Comparison of ENCODE assay signal across 14 cellular contexts in genomic region chr22:24141586-24141985, GRCh38. TPM values are rescaled to one million over a fixed set of nuclear protein-coding genes. Genes with fewer than 3 reads are reported as not detected.
DNase-seq lines count a peak whose midpoint lies in the region; ATAC-seq and TF ChIP-seq lines count a peak whose summit lies in the region.
"Had no signal": no experiment of that assay in that cellular context is flagged by ENCODE, and none has a peak within 500 bp of the region (broad histone marks: within the 10 kb centered on the region; RNA-seq: fewer than 3 reads in every experiment).

No MANE protein-coding gene starts in this region.

- H3K27me3 ChIP-seq in upper lobe of right lung: no peaks in the 10 kb centered on the region
- H3K27me3 ChIP-seq: colonic mucosa had no signal

- H3K4me1 Mint-ChIP-seq in activated T-helper 17 cell treated with anti-CD3 and anti-CD28 coated beads, Interleukin-2, amount 50 U/mL, for 72 hours: peaks cover 30% of the 10 kb centered on the region

- H3K9me3 Mint-ChIP-seq in activated T-helper 17 cell treated with anti-CD3 and anti-CD28 coated beads, Interleukin-2, amount 50 U/mL, for 72 hours: no peaks in the 10 kb centered on the region

- H3K36me3 ChIP-seq in upper lobe of right lung: no peaks in the 10 kb centered on the region
- H3K36me3 ChIP-seq: colonic mucosa had no signal

- H3K9me3 ChIP-seq in upper lobe of right lung: no peaks in the 10 kb centered on the region
- H3K9me3 ChIP-seq: colonic mucosa had no signal

- H3K4me3 ChIP-seq in AG10803 (ENCODE audit: low read length) (no peak overlapping the region), upper lobe of right lung (no peak overlapping the region)
- H3K4me3 ChIP-seq: colonic mucosa had no signal

- no peak overlapping the region for H3K27ac ChIP-seq in upper lobe of right lung
- H3K27ac ChIP-seq: colonic mucosa had no signal

- peak overlapping the region; percentile 86 for H3K27ac Mint-ChIP-seq in activated T-helper 17 cell treated with anti-CD3 and anti-CD28 coated beads, Interleukin-2, amount 50 U/mL, for 72 hours
- H3K27ac Mint-ChIP-seq: B cell, progenitor cell of endocrine pancreas had no signal

- intact Hi-C loops in upper lobe of right lung (cut with DNase I): no loop called here

- DNase-seq in AG10803 (ENCODE audit: low read depth) (peak; percentile 31), HPDE6-E6E7 (ENCODE audit: extremely low spot score) (peak; percentile 54), kidney tubule cell (ENCODE audit: low spot score) (peak; percentile 61), upper lobe of right lung (no peak)
- DNase-seq: activated CD4-positive, CD25-positive, alpha-beta regulatory T cell; colonic mucosa; NCI-H774 had no signal

- peak; percentile 89 for ATAC-seq in activated T-helper 17 cell treated with anti-CD3 and anti-CD28 coated beads, Interleukin-2, amount 50 U/mL, for 72 hours (replicated peaks)
- ATAC-seq in GM18861 (IDR thresholded peaks at IDR 0.05; ENCODE audit: unreplicated experiment) (no peak), HG03025 (IDR thresholded peaks at IDR 0.05; ENCODE audit: low FRiP score, unreplicated experiment) (no peak), upper lobe of right lung (no peak), HG03135 (IDR thresholded peaks at IDR 0.05; ENCODE audit: unreplicated experiment) (no peak)
- ATAC-seq: HepG2 had no signal

- H3K27me3 Mint-ChIP-seq in activated T-helper 17 cell treated with anti-CD3 and anti-CD28 coated beads, Interleukin-2, amount 50 U/mL, for 72 hours: no peaks in the 10 kb centered on the region
- H3K27me3 Mint-ChIP-seq: B cell, progenitor cell of endocrine pancreas had no signal

- peaks cover 29% of the 10 kb centered on the region for H3K36me3 Mint-ChIP-seq in activated T-helper 17 cell treated with anti-CD3 and anti-CD28 coated beads, Interleukin-2, amount 50 U/mL, for 72 hours (ENCODE audit: low read depth)

- TF ChIP-seq CTCF in AG10803 (conservative IDR thresholded peaks at IDR 0.05; ENCODE audit: low read length) (no peak), upper lobe of right lung (IDR thresholded peaks at IDR 0.05) (no peak)

- peaks cover 60% of the 10 kb centered on the region for H3K4me1 ChIP-seq in upper lobe of right lung

- H3K4me3 Mint-ChIP-seq in activated T-helper 17 cell treated with anti-CD3 and anti-CD28 coated beads, Interleukin-2, amount 50 U/mL, for 72 hours: peak overlapping the region; percentile 19
- H3K4me3 Mint-ChIP-seq: B cell had no signal

RNA-seq across cellular contexts. Expression of gene SUSD2, which starts 39.7 kb away (rescaled TPM):
- total RNA-seq in activated T-helper 17 cell treated with anti-CD3 and anti-CD28 coated beads, Interleukin-2, amount 50 U/mL, for 72 hours: 1 to 10 TPM in 1 of 2 donors, under 1 TPM in 1; 0.66 to 1.5 TPM
- 277 TPM for total RNA-seq in upper lobe of right lung

Comparison
In these comparisons a context has a peak if more than half of its experiments do, and no peak if none do; other contexts are left out.
1. RNA of gene SUSD2, which starts 39.7 kb away (total RNA-seq): 277 TPM in upper lobe of right lung (single experiment); 0.66 to 1.5 TPM in activated T-helper 17 cell treated with anti-CD3 and anti-CD28 coated beads, Interleukin-2, amount 50 U/mL, for 72 hours; every median in the first group is over 100 times any median in the second.